ENCODE assay signal across 17 cellular contexts in genomic region chr10:72728462-72728861, GRCh38. TPM values are rescaled to one million over a fixed set of nuclear protein-coding genes. Genes with fewer than 3 reads are reported as not detected.
A peak's percentile ranks its signal among the peaks of the same experiment; 100 is the strongest.
DNase-seq lines count a peak whose midpoint lies in the region; ATAC-seq and TF ChIP-seq lines count a peak whose summit lies in the region.
"Had no signal": no experiment of that assay in that cellular context is flagged by ENCODE, and none has a peak within 500 bp of the region (broad histone marks: within the 10 kb centered on the region; RNA-seq: fewer than 3 reads in every experiment).

No MANE protein-coding gene starts in this region.

- peaks cover 0 to 12% (median 3%) of the 10 kb centered on the region in 4 donors for H3K4me1 ChIP-seq in upper lobe of left lung
- H3K4me1 ChIP-seq in heart right ventricle = peaks cover 0 to 22% (median 7%) of the 10 kb centered on the region in 9 donors

- TF ChIP-seq POLR2A in NB4 (IDR thresholded peaks at IDR 0.05; ENCODE audit: extremely low read depth, insufficient read length) (no peak), upper lobe of left lung (IDR thresholded peaks at IDR 0.05) (no peak)

- H3K27ac Mint-ChIP-seq in activated T-cell treated with anti-CD3 and anti-CD28 coated beads, Interleukin-2, amount 50 U/mL, for 24 hours = peak overlapping the region; percentile 55
- H3K27ac Mint-ChIP-seq in central memory CD8-positive, alpha-beta T cell (ENCODE audit: low read depth) = peak overlapping the region; percentile 5
- H3K27ac Mint-ChIP-seq in osteocyte (ENCODE audit: unreplicated experiment) = peak overlapping the region; percentile 70

- H3K27ac ChIP-seq in upper lobe of left lung = no peak overlapping the region
- H3K27ac ChIP-seq in heart right ventricle = no peak overlapping the region
- H3K27ac ChIP-seq: SJCRH30 had no signal

- no peak for ATAC-seq in central memory CD8-positive, alpha-beta T cell (replicated peaks; ENCODE audit: extremely low read depth, poor library complexity, severe bottlenecking)
- ATAC-seq in upper lobe of left lung (ENCODE audit: low FRiP score in 2 of 2) (no peak), heart right ventricle (no peak)
- ATAC-seq: Panc1 had no signal

- H3K9me3 ChIP-seq in upper lobe of left lung = no peaks in the 10 kb centered on the region
- H3K9me3 ChIP-seq in heart right ventricle = no peaks in the 10 kb centered on the region

- peaks cover 4% of the 10 kb centered on the region for H3K36me3 Mint-ChIP-seq in activated T-cell treated with anti-CD3 and anti-CD28 coated beads, Interleukin-2, amount 50 U/mL, for 24 hours (ENCODE audit: low read depth)
- no peaks in the 10 kb centered on the region for H3K36me3 Mint-ChIP-seq in central memory CD8-positive, alpha-beta T cell (ENCODE audit: insufficient read depth)
- peaks cover 3% of the 10 kb centered on the region for H3K36me3 Mint-ChIP-seq in osteocyte (ENCODE audit: unreplicated experiment)

- no peaks in the 10 kb centered on the region for H3K27me3 Mint-ChIP-seq in activated T-cell treated with anti-CD3 and anti-CD28 coated beads, Interleukin-2, amount 50 U/mL, for 24 hours
- H3K27me3 Mint-ChIP-seq in central memory CD8-positive, alpha-beta T cell = no peaks in the 10 kb centered on the region
- H3K27me3 Mint-ChIP-seq in osteocyte (ENCODE audit: unreplicated experiment) = no peaks in the 10 kb centered on the region

- H3K4me3 Mint-ChIP-seq in activated T-cell treated with anti-CD3 and anti-CD28 coated beads, Interleukin-2, amount 50 U/mL, for 24 hours = no peak overlapping the region
- no peak overlapping the region for H3K4me3 Mint-ChIP-seq in central memory CD8-positive, alpha-beta T cell
- H3K4me3 Mint-ChIP-seq in osteocyte (ENCODE audit: unreplicated experiment) = no peak overlapping the region
- H3K4me3 Mint-ChIP-seq: CD14-positive monocyte had no signal

- no peaks in the 10 kb centered on the region for H3K36me3 ChIP-seq in upper lobe of left lung
- H3K36me3 ChIP-seq in heart right ventricle = no peaks in the 10 kb centered on the region

- TF ChIP-seq EP300 in upper lobe of left lung (IDR thresholded peaks at IDR 0.05) = no peak

- no peak for DNase-seq in activated T-cell treated with anti-CD3 and anti-CD28 coated beads, Interleukin-2, amount 50 U/mL, for 24 hours
- DNase-seq in activated T-cell treated with anti-CD3 and anti-CD28 coated beads, Interleukin-2, amount 50 U/mL, for 48 hours = no peak
- DNase-seq in NB4 (ENCODE audit: low read depth) (peak; percentile 52), osteocyte (ENCODE audit: extremely low spot score, unreplicated experiment) (no peak), upper lobe of left lung (no peak), heart right ventricle (no peak), islet precursor cell (no peak)
- no peak for DNase-seq in central memory CD8-positive, alpha-beta T cell (ENCODE audit: low spot score in 2 of 2)
- DNase-seq: 8988T, H7, NCI-H1417 treated with DMSO at 0.1 percent for 48 hours, NCI-H2029, NCI-H2171, NCI-H526, SJCRH30 had no signal

- 91 to 94% methylated on average over 2 of the region's 2 CpGs for WGBS in upper lobe of left lung, 2 donors
- 80 to 81% methylated on average over 2 of the region's 2 CpGs for WGBS in heart right ventricle, 2 donors

- H3K27me3 ChIP-seq in upper lobe of left lung = no peaks in the 10 kb centered on the region
- no peaks in the 10 kb centered on the region for H3K27me3 ChIP-seq in heart right ventricle
- H3K27me3 ChIP-seq: SJCRH30 had no signal

- intact Hi-C loops in heart right ventricle (cut with DNase I) = no loop called here

- H3K4me1 Mint-ChIP-seq in activated T-cell treated with anti-CD3 and anti-CD28 coated beads, Interleukin-2, amount 50 U/mL, for 24 hours (ENCODE audit: low read depth) = peaks cover 27% of the 10 kb centered on the region
- peaks cover 18% of the 10 kb centered on the region for H3K4me1 Mint-ChIP-seq in central memory CD8-positive, alpha-beta T cell
- peaks cover 41% of the 10 kb centered on the region for H3K4me1 Mint-ChIP-seq in osteocyte (ENCODE audit: unreplicated experiment)

- H3K4me3 ChIP-seq in NB4 (ENCODE audit: low read depth, low read length) = no peak overlapping the region
- no peak overlapping the region for H3K4me3 ChIP-seq in upper lobe of left lung
- no peak overlapping the region for H3K4me3 ChIP-seq in heart right ventricle
- H3K4me3 ChIP-seq: SJCRH30 had no signal

- H3K9me3 Mint-ChIP-seq in activated T-cell treated with anti-CD3 and anti-CD28 coated beads, Interleukin-2, amount 50 U/mL, for 24 hours = no peaks in the 10 kb centered on the region
- H3K9me3 Mint-ChIP-seq in central memory CD8-positive, alpha-beta T cell = no peaks in the 10 kb centered on the region
- H3K9me3 Mint-ChIP-seq in osteocyte (ENCODE audit: unreplicated experiment) = no peaks in the 10 kb centered on the region

- TF ChIP-seq CTCF in NB4 (IDR thresholded peaks at IDR 0.05; ENCODE audit: low read depth, low read length) (no peak), osteocyte (IDR thresholded peaks at IDR 0.05) (no peak), upper lobe of left lung (IDR thresholded peaks at IDR 0.05) (no peak), heart right ventricle (IDR thresholded peaks at IDR 0.05) (no peak)

RNA-seq across cellular contexts. Expression of gene MCU, which starts 36.5 kb away (rescaled TPM):
- total RNA-seq in osteocyte (29.4 and 31.4 TPM in 2 replicates), upper lobe of left lung (10 to 100 TPM; 28.2 to 50.5 (median 32.1) TPM), heart right ventricle (10 to 100 TPM; 12.0 to 19.0 (median 15.2) TPM)
- 10 to 100 TPM in 1 of 2 donors, 1 to 10 TPM in 1; 9.0 to 15.2 TPM for polyA plus RNA-seq in heart right ventricle

Comparison
In these comparisons a context has a peak if more than half of its experiments do, and no peak if none do; other contexts are left out.
1. H3K27ac Mint-ChIP-seq: peak in every context shown above with its lines; median percentile 70 in osteocyte; 55 in activated T-cell treated with anti-CD3 and anti-CD28 coated beads, Interleukin-2, amount 50 U/mL, for 24 hours; 5 in central memory CD8-positive, alpha-beta T cell.